24 cellular contexts compared by ENCODE assay signal in the genomic region with DNA sequence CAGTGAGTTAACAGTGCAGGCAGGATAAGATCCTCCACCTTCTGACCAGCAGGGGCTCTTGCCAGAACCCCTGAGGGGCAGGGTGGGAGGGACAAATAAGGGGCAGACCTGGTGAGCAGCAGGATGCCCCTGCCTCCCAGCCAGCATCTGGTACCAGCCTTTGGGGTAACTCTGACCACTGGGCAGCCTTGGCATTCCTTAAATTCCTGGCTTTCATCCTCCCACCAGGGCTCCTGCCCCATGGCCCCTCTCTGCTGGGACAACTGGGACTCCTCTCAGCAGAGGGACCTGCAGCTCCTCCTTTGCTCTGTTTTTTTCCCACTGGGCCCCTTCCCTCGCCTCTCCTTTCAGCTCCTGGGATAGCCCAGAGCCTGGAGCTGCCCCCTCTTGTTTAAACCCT.
DNase-seq lines count a peak whose midpoint lies in the region; ATAC-seq lines count a peak whose summit lies in the region.
"Had no signal": no experiment of that assay in that cellular context is flagged by ENCODE, and none has a peak within 500 bp of the region (broad histone marks: within the 10 kb centered on the region; RNA-seq: fewer than 3 reads in every experiment).

No MANE protein-coding gene starts in this region.

- H3K27me3 ChIP-seq in HUES64 (ENCODE audit: insufficient read depth, low read length) (no peaks in the 10 kb centered on the region), ectodermal cell (ENCODE audit: control insufficient read depth, insufficient read depth, low read length, poor library complexity, severe bottlenecking) (no peaks in the 10 kb centered on the region), mesendoderm (ENCODE audit: insufficient read depth, low read length, poor library complexity) (no peaks in the 10 kb centered on the region)
- H3K27me3 ChIP-seq: BLaER1 treated with 17β-estradiol and CSF1 and Interleukin-3, amounts not matched to agents 10 nM and 100 nM; Peyer's patch had no signal

- no peak overlapping the region for H3K56ac ChIP-seq in mesendoderm (ENCODE audit: low read length)

- H4K8ac ChIP-seq in mesendoderm (ENCODE audit: low read depth, low read length) = no peak overlapping the region

- H3K9me3 ChIP-seq in HUES64 (ENCODE audit: insufficient read depth, low read depth, low read length) (peaks cover 8% of the 10 kb centered on the region; the same call in 1 of the 2 replicates), ectodermal cell (ENCODE audit: control insufficient read depth, low read length) (no peaks in the 10 kb centered on the region)
- H3K9me3 ChIP-seq: Peyer's patch had no signal

- no peak overlapping the region for H4K5ac ChIP-seq in mesendoderm (ENCODE audit: low read length)

- no peak overlapping the region for H2AK5ac ChIP-seq in mesendoderm (ENCODE audit: low read length)

- no peaks in the 10 kb centered on the region for H3K79me2 ChIP-seq in mesendoderm (ENCODE audit: control insufficient read depth, insufficient read depth, low read length)

- peaks cover 5% of the 10 kb centered on the region; the same call in 1 of the 2 replicates for H3K4me1 ChIP-seq in HUES64 (ENCODE audit: insufficient read depth, low read length)
- H3K4me1 ChIP-seq in ectodermal cell (ENCODE audit: control insufficient read depth, insufficient read depth, low read length) = peaks cover 9% of the 10 kb centered on the region
- H3K4me1 ChIP-seq in mesendoderm (ENCODE audit: control insufficient read depth, low read depth, low read length) = no peaks in the 10 kb centered on the region
- H3K4me1 ChIP-seq: BLaER1 treated with 17β-estradiol and CSF1 and Interleukin-3, amounts not matched to agents 10 nM and 100 nM; Caco-2; Peyer's patch had no signal

- ATAC-seq in HG03442 (IDR thresholded peaks at IDR 0.05; ENCODE audit: unreplicated experiment) (no peak), left ventricle myocardium superior (no peak), HG03460 (IDR thresholded peaks at IDR 0.05; ENCODE audit: unreplicated experiment) (no peak)
- ATAC-seq: SK-N-SH treated with all-trans-retinoic acid at 6 μM for 48 hours had no signal

- H3K36me3 Mint-ChIP-seq in activated CD4-positive, alpha-beta memory T cell treated with anti-CD3 and anti-CD28 coated beads for 36 hours = no peaks in the 10 kb centered on the region
- H3K36me3 Mint-ChIP-seq: CD4-positive, alpha-beta memory T cell; IgD-negative memory B cell had no signal

- WGBS in HUES64 = 52% methylated on average over 1 of the region's 1 CpG
- 42 to 51% methylated on average over 1 of the region's 1 CpG for WGBS in ectodermal cell, 2 experiments
- WGBS in mesendoderm (ENCODE audit: extremely low coverage, insufficient coverage, low lambda C conversion rate) = no CpG with 5 or more reads among the region's 1 CpG

- H3K4me3 Mint-ChIP-seq in activated CD4-positive, alpha-beta memory T cell treated with anti-CD3 and anti-CD28 coated beads for 36 hours = no peak overlapping the region
- H3K4me3 Mint-ChIP-seq: CD4-positive, alpha-beta memory T cell had no signal

- H2BK5ac ChIP-seq in mesendoderm (ENCODE audit: low read length) = no peak overlapping the region

- no peak overlapping the region for H3K27ac Mint-ChIP-seq in activated CD4-positive, alpha-beta memory T cell treated with anti-CD3 and anti-CD28 coated beads for 36 hours
- H3K27ac Mint-ChIP-seq: CD4-positive, alpha-beta memory T cell; IgD-negative memory B cell had no signal

- H2BK120ac ChIP-seq in mesendoderm (ENCODE audit: low read depth, low read length) = no peak overlapping the region

- H3K36me3 ChIP-seq in HUES64 (ENCODE audit: insufficient read depth, low read length) = no peaks in the 10 kb centered on the region
- no peaks in the 10 kb centered on the region for H3K36me3 ChIP-seq in ectodermal cell (ENCODE audit: control insufficient read depth, insufficient read depth, low read length)
- no peaks in the 10 kb centered on the region for H3K36me3 ChIP-seq in mesendoderm (ENCODE audit: control insufficient read depth, insufficient read depth, low read length)
- H3K36me3 ChIP-seq: BLaER1 treated with 17β-estradiol and CSF1 and Interleukin-3, amounts not matched to agents 10 nM and 100 nM; Peyer's patch had no signal

- CTCF ChIA-PET in activated CD4-positive, alpha-beta memory T cell treated with anti-CD3 and anti-CD28 coated beads for 36 hours (lab: Charles Lee) = no interaction called here

- H3K27ac ChIP-seq in HUES64 (ENCODE audit: low read depth, low read length) = peak overlapping the region; percentile 67; the same call in 1 of the 2 replicates
- H3K27ac ChIP-seq in ectodermal cell (ENCODE audit: insufficient read depth, low read depth, low read length, poor library complexity, severe bottlenecking) = peak overlapping the region; percentile 58
- no peak overlapping the region for H3K27ac ChIP-seq in mesendoderm (ENCODE audit: low read depth, low read length)
- H3K27ac ChIP-seq: 22Rv1; BLaER1 treated with 17β-estradiol and CSF1 and Interleukin-3, amounts not matched to agents 10 nM and 100 nM; Peyer's patch had no signal

- intact Hi-C loops in left ventricle myocardium superior (cut with micrococcal nuclease) = no loop called here
- intact Hi-C loops in activated CD4-positive, alpha-beta memory T cell treated with anti-CD3 and anti-CD28 coated beads for 36 hours (cut with micrococcal nuclease) = no loop called here

- H3K18ac ChIP-seq in mesendoderm (ENCODE audit: low read length) = no peak overlapping the region

- H3K4me2 ChIP-seq in mesendoderm (ENCODE audit: low read length) = no peak overlapping the region
- H3K4me2 ChIP-seq: BLaER1 treated with 17β-estradiol and CSF1 and Interleukin-3, amounts not matched to agents 10 nM and 100 nM had no signal

- H3K27me3 Mint-ChIP-seq in activated CD4-positive, alpha-beta memory T cell treated with anti-CD3 and anti-CD28 coated beads for 36 hours = peaks cover 11% of the 10 kb centered on the region

- H3K4me1 Mint-ChIP-seq in activated CD4-positive, alpha-beta memory T cell treated with anti-CD3 and anti-CD28 coated beads for 36 hours (ENCODE audit: low read depth) = no peaks in the 10 kb centered on the region
- H3K4me1 Mint-ChIP-seq: CD4-positive, alpha-beta memory T cell; IgD-negative memory B cell had no signal

- POLR2A ChIA-PET in activated CD4-positive, alpha-beta memory T cell treated with anti-CD3 and anti-CD28 coated beads for 36 hours (lab: Charles Lee) = no interaction called here

- H2BK15ac ChIP-seq in mesendoderm (replicated peaks; ENCODE audit: low read depth) = no peak overlapping the region

- no peak overlapping the region for H3K9ac ChIP-seq in HUES64 (ENCODE audit: low read depth, low read length)
- no peak overlapping the region for H3K9ac ChIP-seq in mesendoderm (ENCODE audit: low read length)
- H3K9ac ChIP-seq: BLaER1 treated with 17β-estradiol and CSF1 and Interleukin-3, amounts not matched to agents 10 nM and 100 nM had no signal

- H3K9me3 Mint-ChIP-seq in activated CD4-positive, alpha-beta memory T cell treated with anti-CD3 and anti-CD28 coated beads for 36 hours = peaks cover 10% of the 10 kb centered on the region

- H3K4ac ChIP-seq in mesendoderm (ENCODE audit: low read depth, low read length) = no peak overlapping the region

- DNase-seq in ELF-1 (ENCODE audit: low read depth, low spot score) = peak; percentile 71
- peak; percentile 64 for DNase-seq in mesendoderm
- no peak for DNase-seq in left ventricle myocardium superior
- DNase-seq in activated CD4-positive, alpha-beta memory T cell treated with anti-CD3 and anti-CD28 coated beads for 36 hours = no peak
- DNase-seq: Caco-2; CD4-positive, alpha-beta memory T cell; DMS 273 treated with DMSO at 0.1 percent for 48 hours; DMS79 treated with DMSO at 0.1 percent for 48 hours; Karpas-422; NCI-H1694; NCI-H2081; NCI-H2171; NCI-H345; NCI-H524; NCI-H82; Peyer's patch had no signal

- H3K4me3 ChIP-seq in HUES64 (ENCODE audit: low read length) (no peak overlapping the region), ectodermal cell (ENCODE audit: insufficient read depth, low read depth, low read length) (no peak overlapping the region), mesendoderm (ENCODE audit: low read length) (no peak overlapping the region)
- H3K4me3 ChIP-seq: BLaER1 treated with 17β-estradiol and CSF1 and Interleukin-3, amounts not matched to agents 10 nM and 100 nM; Peyer's patch had no signal

- H3K79me1 ChIP-seq in mesendoderm (ENCODE audit: low read length) = no peaks in the 10 kb centered on the region

- H3K23ac ChIP-seq in mesendoderm (ENCODE audit: low read length) = no peak overlapping the region

Comparison
In these comparisons a context has a peak if more than half of its experiments do, and no peak if none do; other contexts are left out.
1. DNase-seq: peak in ELF-1 (single experiment) and mesendoderm (single experiment); none in left ventricle myocardium superior (single experiment) and activated CD4-positive, alpha-beta memory T cell treated with anti-CD3 and anti-CD28 coated beads for 36 hours (single experiment).